ENCODE assay signal across 15 cellular contexts in genomic region chr14:101738921-101739320, GRCh38. TPM values are rescaled to one million over a fixed set of nuclear protein-coding genes. Genes with fewer than 3 reads are reported as not detected.
DNase-seq lines count a peak whose midpoint lies in the region; ATAC-seq, FAIRE-seq and TF ChIP-seq lines count a peak whose summit lies in the region.
"Had no signal": no experiment of that assay in that cellular context is flagged by ENCODE, and none has a peak within 500 bp of the region (broad histone marks: within the 10 kb centered on the region; RNA-seq: fewer than 3 reads in every experiment).

No MANE protein-coding gene starts in this region.

- no peak for TF ChIP-seq POLR2A in HepG2 (IDR thresholded peaks at IDR 0.05; ENCODE audit: insufficient read depth in 1 of 2, low read depth in 2 of 2, low read length in 2 of 2)
- TF ChIP-seq POLR2A in right lobe of liver (IDR thresholded peaks at IDR 0.05) = no peak
- TF ChIP-seq POLR2A in esophagus muscularis mucosa (IDR thresholded peaks at IDR 0.05; ENCODE audit: low read depth) = no peak

- no peak for TF ChIP-seq EP300 in HepG2 (IDR thresholded peaks at IDR 0.05; ENCODE audit: low read depth in 2 of 2, low read length in 2 of 2)
- TF ChIP-seq EP300 in HepG2 (CRISPR knock-in tag; IDR thresholded peaks at IDR 0.05; ENCODE audit: borderline replicate concordance) = no peak
- TF ChIP-seq EP300 in esophagus muscularis mucosa (IDR thresholded peaks at IDR 0.05) = no peak

- H2AFZ ChIP-seq in HepG2 (ENCODE audit: low read length) = no peak overlapping the region

- H4K20me1 ChIP-seq in HepG2 (ENCODE audit: insufficient read depth, low read length) = no peaks in the 10 kb centered on the region
- H4K20me1 ChIP-seq: BLaER1 had no signal

- POLR2A ChIA-PET in HepG2 (lab: Yijun Ruan, JAX) = no interaction called here
- POLR2A ChIA-PET in T-cell (lab: Charles Lee) = no interaction called here

- intact Hi-C loops in HepG2 (cut with micrococcal nuclease; ENCODE audit: unreplicated experiment) (no loop called here), right lobe of liver (cut with DNase I) (no loop called here), esophagus muscularis mucosa (cut with DNase I) (no loop called here)

- in situ Hi-C loops in HepG2 (cut with HindIII; ENCODE audit: extremely low pct_ligation_motif_present, low pct_unique_long_range_greater_than_20kb) = no loop called here

- H3K4me3 ChIP-seq in HepG2 (replicated peaks in 1 of 3; ENCODE audit: insufficient read depth in 1 of 3, low read depth in 2 of 3, low read length in 3 of 3) (no peak overlapping the region), right lobe of liver (no peak overlapping the region), esophagus muscularis mucosa (no peak overlapping the region)
- H3K4me3 ChIP-seq: BLaER1 had no signal

- peaks cover 15% of the 10 kb centered on the region for H3K9me3 ChIP-seq in HepG2 (ENCODE audit: low read length)
- H3K9me3 ChIP-seq in right lobe of liver = no peaks in the 10 kb centered on the region
- peaks cover 0 to 6% (median 0%) of the 10 kb centered on the region in 4 donors for H3K9me3 ChIP-seq in esophagus muscularis mucosa

- ATAC-seq in HepG2 = no peak
- ATAC-seq in right lobe of liver = no peak
- ATAC-seq in T-cell (replicated peaks in 1 of 4) = no peak
- ATAC-seq in HG03457 (IDR thresholded peaks at IDR 0.05; ENCODE audit: unreplicated experiment) = no peak
- ATAC-seq: CD8-positive, alpha-beta T cell had no signal

- BruUV-seq in HepG2 (replicated peaks; lab: Mats Ljungman, UMichigan) = no TSS peak

- H3K27me3 ChIP-seq in HepG2 (ENCODE audit: control insufficient read depth in 1 of 2, insufficient read depth in 2 of 2, low read length in 2 of 2) (peaks cover 2 to 27% of the 10 kb centered on the region in 2 experiments), right lobe of liver (no peaks in the 10 kb centered on the region), esophagus muscularis mucosa (peaks cover 0 to 15% (median 0%) of the 10 kb centered on the region in 4 donors)
- H3K27me3 ChIP-seq: BLaER1 had no signal

- H3K4me2 ChIP-seq in HepG2 (ENCODE audit: low read depth, low read length) = no peak overlapping the region
- H3K4me2 ChIP-seq: BLaER1 had no signal

- H3K36me3 ChIP-seq in HepG2 (replicated peaks in 1 of 2; ENCODE audit: control insufficient read depth in 1 of 2, insufficient read depth in 2 of 2, low read length in 2 of 2) (no peaks in the 10 kb centered on the region), right lobe of liver (no peaks in the 10 kb centered on the region), esophagus muscularis mucosa (no peaks in the 10 kb centered on the region)

- TF ChIP-seq RAD21 in HepG2 (CRISPR knock-in tag; IDR thresholded peaks at IDR 0.05) = no peak

- DNase-seq in HepG2 (ENCODE audit: low spot score) (no peak), right lobe of liver (no peak), cerebellar cortex (ENCODE audit: low spot score) (peak; percentile 71), esophagus muscularis mucosa (ENCODE audit: extremely low spot score) (peak; percentile 24), T-cell (no peak), GM03348 (ENCODE audit: low spot score) (no peak), NCI-H774 (lab: John Stamatoyannopoulos, UW) (no peak)
- DNase-seq: 8988T; Calu3; CD8-positive, alpha-beta T cell; GDM1; H9 had no signal

- H3K4me1 Mint-ChIP-seq in T-cell = peaks cover 14 to 15% (median 15%) of the 10 kb centered on the region in 3 donors
- H3K4me1 Mint-ChIP-seq: H9 had no signal

- no peak for TF ChIP-seq CTCF in HepG2 (CRISPR knock-in tag; IDR thresholded peaks at IDR 0.05)
- TF ChIP-seq CTCF in right lobe of liver (IDR thresholded peaks at IDR 0.05) = no peak
- TF ChIP-seq CTCF in esophagus muscularis mucosa (IDR thresholded peaks at IDR 0.05) = no peak

- no peak for FAIRE-seq in HepG2 (lab: Jason Lieb, UNC)
- FAIRE-seq: H1 had no signal

- no peak overlapping the region for H3K4me3 Mint-ChIP-seq in T-cell
- H3K4me3 Mint-ChIP-seq: CD8-positive, alpha-beta T cell; H9 had no signal

- H3K27ac Mint-ChIP-seq in T-cell = no peak overlapping the region
- H3K27ac Mint-ChIP-seq: CD8-positive, alpha-beta T cell; H9 had no signal

- H3K36me3 Mint-ChIP-seq in T-cell = peaks cover 15% of the 10 kb centered on the region

- 63% methylated on average over 3 of the region's 3 CpGs for WGBS in HepG2 (ENCODE audit: low lambda C conversion rate)
- WGBS in right lobe of liver (ENCODE audit: insufficient coverage, low coverage, low lambda C conversion rate, missing lambda C conversion rate) = 80% methylated on average over 2 of the region's 3 CpGs
- 63% methylated on average over 3 of the region's 3 CpGs for WGBS in esophagus muscularis mucosa

- H3K4me1 ChIP-seq in HepG2 (ENCODE audit: insufficient read depth, low read length) (peaks cover 40% of the 10 kb centered on the region), right lobe of liver (no peaks in the 10 kb centered on the region), esophagus muscularis mucosa (no peaks in the 10 kb centered on the region)

- H3K27ac ChIP-seq in HepG2 (ENCODE audit: extremely low read length, insufficient read depth, low read length) (no peak overlapping the region), right lobe of liver (no peak overlapping the region), esophagus muscularis mucosa (replicated peaks in 1 of 4) (no peak overlapping the region)
- H3K27ac ChIP-seq: BLaER1 had no signal

- H3K27me3 Mint-ChIP-seq in T-cell = no peaks in the 10 kb centered on the region

- CTCF ChIA-PET in HepG2 (lab: Yijun Ruan, JAX; ENCODE audit: low intra/inter-chr PET ratio, low total read pairs) = no interaction called here
- CTCF ChIA-PET in T-cell (lab: Charles Lee) = interaction anchor here in 1 of 2 donors (0.6 to 1.8 kb wide), 3 partner anchors 21 to 68 kb away, joined by 3 to 9 read pairs (median 7); no protein-coding TSS in a partner anchor

- H3K9me3 Mint-ChIP-seq in T-cell = peaks cover 0 to 11% (median 11%) of the 10 kb centered on the region in 3 donors

- no peak overlapping the region for H3K9ac ChIP-seq in HepG2 (ENCODE audit: insufficient read depth, low read depth, low read length)
- H3K9ac ChIP-seq: BLaER1 had no signal

- no peaks in the 10 kb centered on the region for H3K79me2 ChIP-seq in HepG2 (ENCODE audit: insufficient read depth, low read length)

TF ChIP-seq in HepG2, 621 proteins besides CTCF, POLR2A, EP300 and RAD21:
- no peak for TF ChIP-seq ZNF296 (CRISPR knock-in tag; conservative IDR thresholded peaks at IDR 0.05)
- TF ChIP-seq HNRNPK (IDR thresholded peaks at IDR 0.05; ENCODE audit: low read depth, low read length, poor library complexity, severe bottlenecking) = peak; percentile 53
TF ChIP-seq in HepG2: peak in this region for 1.

RNA-seq across cellular contexts. Expression of gene PPP2R5C, which starts 22.6 kb away (rescaled TPM):
- total RNA-seq in HepG2 (2016; rRNA removed; fragmentation: Illumina TruSeq; extraction: Trizol) = 74.3 and 94.8 TPM in 2 replicates
- total RNA-seq in HepG2 (2016; cell fraction: cytosol; rRNA removed; fragmentation: Illumina TruSeq; extraction: Trizol; ENCODE audit: low read depth) = 82.8 and 86.5 TPM in 2 replicates
- 71.4 and 92.2 TPM in 2 replicates for total RNA-seq in HepG2 (2016; cell fraction: insoluble cytoplasmic fraction; rRNA removed; fragmentation: Illumina TruSeq; extraction: Trizol)
- total RNA-seq in HepG2 (2016; cell fraction: membrane; rRNA removed; fragmentation: Illumina TruSeq; extraction: Trizol) = 125 and 142 TPM in 2 replicates
- total RNA-seq in HepG2 (2016; cell fraction: nucleus; rRNA removed; fragmentation: Illumina TruSeq; extraction: Trizol) = 51.6 and 56.6 TPM in 2 replicates
- polyA plus RNA-seq in HepG2 (2011; rRNA removed) = 68.1 and 78.5 TPM in 2 replicates
- polyA plus RNA-seq in HepG2 (2011; cell fraction: cytosol; rRNA removed) = 38.4 and 55.1 TPM in 2 replicates
- 57.2 and 60.5 TPM in 2 replicates for polyA plus RNA-seq in HepG2 (2011; cell fraction: nucleus; rRNA removed)
- polyA plus RNA-seq in HepG2 (2012) = 61.1 and 92.0 TPM in 2 replicates
- 97.1 and 105 TPM in 2 replicates for polyA plus RNA-seq in HepG2 (2016; cell fraction: cytosol; fragmentation: Illumina TruSeq; extraction: Trizol; ENCODE audit: low read depth)
- polyA plus RNA-seq in HepG2 (2016; cell fraction: insoluble cytoplasmic fraction; fragmentation: Illumina TruSeq; extraction: Trizol; ENCODE audit: low read depth) = 87.9 and 89.9 TPM in 2 replicates
- polyA plus RNA-seq in HepG2 (2016; cell fraction: membrane; fragmentation: Illumina TruSeq; extraction: Trizol; ENCODE audit: low read depth) = 110 and 121 TPM in 2 replicates
- 63.8 and 64.0 TPM in 2 replicates for polyA plus RNA-seq in HepG2 (2016; cell fraction: nucleus; fragmentation: Illumina TruSeq; extraction: Trizol; ENCODE audit: insufficient read depth, low read depth)
- 69.0 and 106 TPM in 2 replicates for polyA minus RNA-seq in HepG2 (2011; rRNA and poly(A)+ RNA removed; ENCODE audit: low replicate concordance)
- 67.1 and 70.9 TPM in 2 replicates for polyA minus RNA-seq in HepG2 (2011; cell fraction: cytosol; rRNA and poly(A)+ RNA removed)
- 110 and 115 TPM in 2 replicates for polyA minus RNA-seq in HepG2 (2011; cell fraction: nucleus; rRNA and poly(A)+ RNA removed)
- total RNA-seq in right lobe of liver = 10 to 100 TPM; 44.9 to 74.5 (median 55.3) TPM
- 100 to 1,000 TPM; 103 to 142 (median 131) TPM for total RNA-seq in esophagus muscularis mucosa
- 100 to 1,000 TPM; 435 to 627 (median 489) TPM for total RNA-seq in T-cell

Comparison
In these comparisons a context has a peak if more than half of its experiments do, and no peak if none do; other contexts are left out.
1. DNase-seq: peak in cerebellar cortex (single experiment) and esophagus muscularis mucosa (single experiment); none in HepG2 (single experiment), right lobe of liver (0 of 3), T-cell (0 of 34), GM03348 (single experiment) and NCI-H774 (single experiment).